ENCODE assay signal across 1 cellular context in the genomic region with DNA sequence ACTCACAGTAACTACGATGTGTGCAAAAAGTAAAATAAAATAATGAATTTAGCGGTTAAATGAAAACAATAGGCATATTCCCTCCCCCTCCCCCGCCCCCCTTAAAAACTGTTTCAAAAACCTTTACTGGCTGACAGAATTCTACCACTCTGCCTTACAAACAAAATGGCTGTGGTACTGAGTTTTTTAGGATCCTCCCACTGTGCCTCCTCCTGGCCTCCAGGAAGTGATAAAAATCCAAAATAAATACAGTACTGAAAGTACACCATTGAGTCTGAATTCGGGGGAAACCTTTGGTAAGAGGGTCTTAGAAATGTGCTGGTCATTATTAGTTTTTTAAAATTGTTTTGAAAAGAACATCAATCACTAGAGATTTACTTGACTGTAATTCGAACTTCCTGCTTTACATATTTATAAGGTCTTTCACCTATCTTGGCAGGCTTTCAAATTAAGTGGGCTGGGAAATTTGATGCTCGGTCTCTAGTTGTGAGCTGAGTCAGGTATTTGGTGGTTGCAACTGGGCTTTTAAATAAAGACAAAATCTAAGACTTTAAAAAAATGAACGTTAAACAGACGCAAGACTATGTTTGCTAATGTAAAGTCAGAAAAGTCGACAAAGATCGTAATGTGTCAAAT.
TF ChIP-seq lines count a peak whose summit lies in the region.

No MANE protein-coding gene starts in this region.

TF ChIP-seq in H1, 55 proteins besides CTCF, POLR2A, EP300 and RAD21 (continued from another document):
- TF ChIP-seq, protein P1, sequence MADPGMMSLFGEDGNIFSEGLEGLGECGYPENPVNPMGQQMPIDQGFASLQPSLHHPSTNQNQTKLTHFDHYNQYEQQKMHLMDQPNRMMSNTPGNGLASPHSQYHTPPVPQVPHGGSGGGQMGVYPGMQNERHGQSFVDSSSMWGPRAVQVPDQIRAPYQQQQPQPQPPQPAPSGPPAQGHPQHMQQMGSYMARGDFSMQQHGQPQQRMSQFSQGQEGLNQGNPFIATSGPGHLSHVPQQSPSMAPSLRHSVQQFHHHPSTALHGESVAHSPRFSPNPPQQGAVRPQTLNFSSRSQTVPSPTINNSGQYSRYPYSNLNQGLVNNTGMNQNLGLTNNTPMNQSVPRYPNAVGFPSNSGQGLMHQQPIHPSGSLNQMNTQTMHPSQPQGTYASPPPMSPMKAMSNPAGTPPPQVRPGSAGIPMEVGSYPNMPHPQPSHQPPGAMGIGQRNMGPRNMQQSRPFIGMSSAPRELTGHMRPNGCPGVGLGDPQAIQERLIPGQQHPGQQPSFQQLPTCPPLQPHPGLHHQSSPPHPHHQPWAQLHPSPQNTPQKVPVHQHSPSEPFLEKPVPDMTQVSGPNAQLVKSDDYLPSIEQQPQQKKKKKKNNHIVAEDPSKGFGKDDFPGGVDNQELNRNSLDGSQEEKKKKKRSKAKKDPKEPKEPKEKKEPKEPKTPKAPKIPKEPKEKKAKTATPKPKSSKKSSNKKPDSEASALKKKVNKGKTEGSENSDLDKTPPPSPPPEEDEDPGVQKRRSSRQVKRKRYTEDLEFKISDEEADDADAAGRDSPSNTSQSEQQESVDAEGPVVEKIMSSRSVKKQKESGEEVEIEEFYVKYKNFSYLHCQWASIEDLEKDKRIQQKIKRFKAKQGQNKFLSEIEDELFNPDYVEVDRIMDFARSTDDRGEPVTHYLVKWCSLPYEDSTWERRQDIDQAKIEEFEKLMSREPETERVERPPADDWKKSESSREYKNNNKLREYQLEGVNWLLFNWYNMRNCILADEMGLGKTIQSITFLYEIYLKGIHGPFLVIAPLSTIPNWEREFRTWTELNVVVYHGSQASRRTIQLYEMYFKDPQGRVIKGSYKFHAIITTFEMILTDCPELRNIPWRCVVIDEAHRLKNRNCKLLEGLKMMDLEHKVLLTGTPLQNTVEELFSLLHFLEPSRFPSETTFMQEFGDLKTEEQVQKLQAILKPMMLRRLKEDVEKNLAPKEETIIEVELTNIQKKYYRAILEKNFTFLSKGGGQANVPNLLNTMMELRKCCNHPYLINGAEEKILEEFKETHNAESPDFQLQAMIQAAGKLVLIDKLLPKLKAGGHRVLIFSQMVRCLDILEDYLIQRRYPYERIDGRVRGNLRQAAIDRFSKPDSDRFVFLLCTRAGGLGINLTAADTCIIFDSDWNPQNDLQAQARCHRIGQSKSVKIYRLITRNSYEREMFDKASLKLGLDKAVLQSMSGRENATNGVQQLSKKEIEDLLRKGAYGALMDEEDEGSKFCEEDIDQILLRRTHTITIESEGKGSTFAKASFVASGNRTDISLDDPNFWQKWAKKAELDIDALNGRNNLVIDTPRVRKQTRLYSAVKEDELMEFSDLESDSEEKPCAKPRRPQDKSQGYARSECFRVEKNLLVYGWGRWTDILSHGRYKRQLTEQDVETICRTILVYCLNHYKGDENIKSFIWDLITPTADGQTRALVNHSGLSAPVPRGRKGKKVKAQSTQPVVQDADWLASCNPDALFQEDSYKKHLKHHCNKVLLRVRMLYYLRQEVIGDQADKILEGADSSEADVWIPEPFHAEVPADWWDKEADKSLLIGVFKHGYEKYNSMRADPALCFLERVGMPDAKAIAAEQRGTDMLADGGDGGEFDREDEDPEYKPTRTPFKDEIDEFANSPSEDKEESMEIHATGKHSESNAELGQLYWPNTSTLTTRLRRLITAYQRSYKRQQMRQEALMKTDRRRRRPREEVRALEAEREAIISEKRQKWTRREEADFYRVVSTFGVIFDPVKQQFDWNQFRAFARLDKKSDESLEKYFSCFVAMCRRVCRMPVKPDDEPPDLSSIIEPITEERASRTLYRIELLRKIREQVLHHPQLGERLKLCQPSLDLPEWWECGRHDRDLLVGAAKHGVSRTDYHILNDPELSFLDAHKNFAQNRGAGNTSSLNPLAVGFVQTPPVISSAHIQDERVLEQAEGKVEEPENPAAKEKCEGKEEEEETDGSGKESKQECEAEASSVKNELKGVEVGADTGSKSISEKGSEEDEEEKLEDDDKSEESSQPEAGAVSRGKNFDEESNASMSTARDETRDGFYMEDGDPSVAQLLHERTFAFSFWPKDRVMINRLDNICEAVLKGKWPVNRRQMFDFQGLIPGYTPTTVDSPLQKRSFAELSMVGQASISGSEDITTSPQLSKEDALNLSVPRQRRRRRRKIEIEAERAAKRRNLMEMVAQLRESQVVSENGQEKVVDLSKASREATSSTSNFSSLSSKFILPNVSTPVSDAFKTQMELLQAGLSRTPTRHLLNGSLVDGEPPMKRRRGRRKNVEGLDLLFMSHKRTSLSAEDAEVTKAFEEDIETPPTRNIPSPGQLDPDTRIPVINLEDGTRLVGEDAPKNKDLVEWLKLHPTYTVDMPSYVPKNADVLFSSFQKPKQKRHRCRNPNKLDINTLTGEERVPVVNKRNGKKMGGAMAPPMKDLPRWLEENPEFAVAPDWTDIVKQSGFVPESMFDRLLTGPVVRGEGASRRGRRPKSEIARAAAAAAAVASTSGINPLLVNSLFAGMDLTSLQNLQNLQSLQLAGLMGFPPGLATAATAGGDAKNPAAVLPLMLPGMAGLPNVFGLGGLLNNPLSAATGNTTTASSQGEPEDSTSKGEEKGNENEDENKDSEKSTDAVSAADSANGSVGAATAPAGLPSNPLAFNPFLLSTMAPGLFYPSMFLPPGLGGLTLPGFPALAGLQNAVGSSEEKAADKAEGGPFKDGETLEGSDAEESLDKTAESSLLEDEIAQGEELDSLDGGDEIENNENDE (IDR thresholded peaks at IDR 0.05; ENCODE audit: insufficient replicate concordance, low read length), result peak; percentile 64
- peak; percentile 34 for TF ChIP-seq ASH2L (IDR thresholded peaks at IDR 0.05; ENCODE audit: low read length)
- 0 out of 2 replicates have a peak, but pooled peaks have one; percentile 35 for TF ChIP-seq PHF8 (conservative IDR thresholded peaks at IDR 0.05; ENCODE audit: low read depth, low read length)
- no peak for TF ChIP-seq TEAD4 (IDR thresholded peaks at IDR 0.05; ENCODE audit: low read depth, low read length)
- TF ChIP-seq, protein P2, sequence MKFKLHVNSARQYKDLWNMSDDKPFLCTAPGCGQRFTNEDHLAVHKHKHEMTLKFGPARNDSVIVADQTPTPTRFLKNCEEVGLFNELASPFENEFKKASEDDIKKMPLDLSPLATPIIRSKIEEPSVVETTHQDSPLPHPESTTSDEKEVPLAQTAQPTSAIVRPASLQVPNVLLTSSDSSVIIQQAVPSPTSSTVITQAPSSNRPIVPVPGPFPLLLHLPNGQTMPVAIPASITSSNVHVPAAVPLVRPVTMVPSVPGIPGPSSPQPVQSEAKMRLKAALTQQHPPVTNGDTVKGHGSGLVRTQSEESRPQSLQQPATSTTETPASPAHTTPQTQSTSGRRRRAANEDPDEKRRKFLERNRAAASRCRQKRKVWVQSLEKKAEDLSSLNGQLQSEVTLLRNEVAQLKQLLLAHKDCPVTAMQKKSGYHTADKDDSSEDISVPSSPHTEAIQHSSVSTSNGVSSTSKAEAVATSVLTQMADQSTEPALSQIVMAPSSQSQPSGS (IDR thresholded peaks at IDR 0.05; ENCODE audit: low read length), result no peak
